In the genomic region with DNA sequence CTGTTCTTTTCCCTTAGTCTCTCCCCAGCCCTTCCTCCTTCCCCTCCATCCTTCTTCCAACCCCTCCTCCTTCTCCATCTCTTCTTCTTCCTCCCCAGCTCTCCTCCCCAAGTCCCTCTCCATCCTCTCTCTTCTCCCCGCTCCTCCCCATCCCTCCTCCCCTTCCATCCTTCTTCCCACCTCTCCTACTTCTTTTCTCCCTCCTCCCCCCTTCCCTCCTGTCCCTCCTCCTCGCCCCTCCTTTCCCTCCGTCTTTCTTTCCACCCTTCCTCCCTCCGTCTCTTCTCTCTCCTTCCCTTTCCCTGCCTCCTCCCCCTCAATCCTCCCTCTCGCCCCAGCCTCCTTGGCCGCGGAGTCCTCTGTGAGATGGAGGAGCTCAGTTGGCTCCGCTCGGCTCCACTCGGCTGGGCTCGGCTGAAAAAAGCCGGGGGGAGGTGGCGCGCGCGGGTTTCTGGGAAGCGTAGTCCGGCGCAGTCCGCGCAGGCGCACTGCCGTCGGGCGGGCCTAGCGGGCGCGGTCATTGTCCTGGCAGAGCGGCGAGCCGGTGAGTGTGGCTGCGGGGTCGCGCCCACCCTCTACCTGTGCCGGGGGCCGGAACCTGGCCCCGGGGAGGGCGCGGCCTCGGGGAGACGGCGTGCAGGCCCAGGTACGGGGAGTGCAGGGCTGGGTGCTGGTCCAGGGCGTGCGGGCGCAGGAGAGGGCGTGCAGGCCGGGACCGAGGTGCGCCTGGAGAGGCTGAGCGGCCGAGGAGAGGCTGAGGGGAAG, we compare ENCODE assay signal across 8 cellular contexts. TPM values are rescaled to one million over a fixed set of nuclear protein-coding genes. Genes with fewer than 3 reads are reported as not detected.
DNase-seq lines count a peak whose midpoint lies in the region; ATAC-seq and TF ChIP-seq lines count a peak whose summit lies in the region.

Gene ZNF71 (plus strand): TSS at position 520 of the 765 bp plus-strand sequence. CDS start 6,257 bp downstream, outside the sequence.

- TF ChIP-seq RAD21 in IMR-90 (IDR thresholded peaks at IDR 0.05; ENCODE audit: low read length), result no peak

- peak within 1 kb of the TSS; percentile 74 for H4K5ac ChIP-seq in IMR-90 (ENCODE audit: low read depth, low read length)

- CTCF ChIA-PET in Caco-2 (lab: Charles Lee), result no interaction called here
- CTCF ChIA-PET in IMR-90 (lab: Yijun Ruan, JAX), result interaction anchor here (1.0 kb wide), 1 partner anchor 9 kb away, joined by 3 read pairs; no protein-coding TSS in a partner anchor

- peaks cover 6% of the 10 kb centered on the region for H3K9me1 ChIP-seq in IMR-90 (ENCODE audit: insufficient read depth, low read length)

- peak within 1 kb of the TSS; percentile 88 for H3K9ac ChIP-seq in IMR-90 (ENCODE audit: low read depth, low read length)
- H3K9ac ChIP-seq in fibroblast of lung (ENCODE audit: insufficient read depth, low read length), result peak within 1 kb of the TSS; percentile 56

- no peaks in the 10 kb centered on the region for H3K36me3 Mint-ChIP-seq in Caco-2 (ENCODE audit: insufficient read depth, unreplicated experiment)
- H3K36me3 Mint-ChIP-seq in activated T-helper 1 cell treated with anti-CD3 and anti-CD28 coated beads, Interleukin-12 subunit alpha, Interleukin-12 subunit beta, Interleukin-2, Interleukin-4 antibody, amounts not matched to agents 30 ng/mL and 10 ng/mL and 1 ng/mL, durations not matched to agents 14 hours and 24 hours and 36 hours (ENCODE audit: low read depth), result peaks cover 14% of the 10 kb centered on the region
- H3K36me3 Mint-ChIP-seq in naive B cell, result peaks cover 0 to 14% of the 10 kb centered on the region in 2 donors

- no peaks in the 10 kb centered on the region for H3K36me3 ChIP-seq in Caco-2 (ENCODE audit: control insufficient read depth, insufficient read depth, low read length)
- peaks cover 14% of the 10 kb centered on the region for H3K36me3 ChIP-seq in IMR-90 (ENCODE audit: control insufficient read depth, insufficient read depth, low read length)
- no peaks in the 10 kb centered on the region for H3K36me3 ChIP-seq in Peyer's patch
- H3K36me3 ChIP-seq in fibroblast of lung (ENCODE audit: control insufficient read depth, insufficient read depth, low read length), result no peaks in the 10 kb centered on the region

- peak within 1 kb of the TSS; percentile 69 for H2BK5ac ChIP-seq in IMR-90 (ENCODE audit: low read depth, low read length, poor library complexity, severe bottlenecking)

- dilution Hi-C loops in IMR-90 (cut with HindIII; ENCODE audit: low sequenced_read_pairs, unreplicated experiment), result no loop called here

- peaks cover 6 to 20% of the 10 kb centered on the region in 2 experiments for H3K79me1 ChIP-seq in IMR-90 (ENCODE audit: low read depth in 1 of 2, low read length in 2 of 2)

- peak within 1 kb of the TSS; percentile 69; the same call in 1 of the 2 replicates for H3K56ac ChIP-seq in IMR-90 (ENCODE audit: extremely low read depth, insufficient read depth, low read length)

- H3K4me3 Mint-ChIP-seq in Caco-2 (ENCODE audit: unreplicated experiment), result peak within 1 kb of the TSS; percentile 72
- H3K4me3 Mint-ChIP-seq in activated T-helper 1 cell treated with anti-CD3 and anti-CD28 coated beads, Interleukin-12 subunit alpha, Interleukin-12 subunit beta, Interleukin-2, Interleukin-4 antibody, amounts not matched to agents 30 ng/mL and 10 ng/mL and 1 ng/mL, durations not matched to agents 14 hours and 24 hours and 36 hours, result peak within 1 kb of the TSS; percentile 92
- peak within 1 kb of the TSS; percentile 81 to 97 (median 92) for H3K4me3 Mint-ChIP-seq in naive B cell

- peak within 1 kb of the TSS; percentile 72; the same call in 1 of the 2 replicates for H3K18ac ChIP-seq in IMR-90 (ENCODE audit: low read depth, low read length)

- H3K27ac ChIP-seq in IMR-90 (ENCODE audit: insufficient read depth, low read length), result peak within 1 kb of the TSS; percentile 87
- H3K27ac ChIP-seq in Peyer's patch, result peak within 1 kb of the TSS; percentile 42 to 78 (median 72)
- peak within 1 kb of the TSS; percentile 22 for H3K27ac ChIP-seq in fibroblast of lung (ENCODE audit: insufficient read depth, low read length)

- H2BK20ac ChIP-seq in IMR-90 (ENCODE audit: low read depth, low read length), result no peak within 1 kb of the TSS

- H3K79me2 ChIP-seq in fibroblast of lung (ENCODE audit: control insufficient read depth, insufficient read depth, low read length), result peaks cover 15% of the 10 kb centered on the region

- TF ChIP-seq POLR2A in IMR-90 (IDR thresholded peaks at IDR 0.05; ENCODE audit: low read depth, low read length), result no peak
- no peak for TF ChIP-seq POLR2A in Peyer's patch (IDR thresholded peaks at IDR 0.05)

- peak within 1 kb of the TSS; percentile 98 for H2AFZ ChIP-seq in IMR-90 (replicated peaks; ENCODE audit: low read length, poor library complexity)
- peak within 1 kb of the TSS; percentile 96 for H2AFZ ChIP-seq in fibroblast of lung (ENCODE audit: low read length)

- H3K4me3 ChIP-seq in Caco-2 (ENCODE audit: low read depth, low read length) (peak within 1 kb of the TSS; percentile 59), IMR-90 (ENCODE audit: insufficient read depth, low read depth, low read length) (peak within 1 kb of the TSS; percentile 96), Peyer's patch (peak within 1 kb of the TSS; percentile 76 to 98 (median 92)), fibroblast of lung (replicated peaks in 1 of 4; ENCODE audit: control extremely low read depth in 1 of 4, insufficient read depth in 1 of 4, low read depth in 3 of 4, low read length in 4 of 4) (peak within 1 kb of the TSS; percentile 65 to 99 (median 96))

- H2AK9ac ChIP-seq in IMR-90 (replicated peaks; ENCODE audit: low read depth, low read length, poor library complexity), result peak within 1 kb of the TSS; percentile 98

- H3K4me1 Mint-ChIP-seq in Caco-2 (ENCODE audit: low read depth, unreplicated experiment), result no peaks in the 10 kb centered on the region
- peaks cover 14% of the 10 kb centered on the region for H3K4me1 Mint-ChIP-seq in activated T-helper 1 cell treated with anti-CD3 and anti-CD28 coated beads, Interleukin-12 subunit alpha, Interleukin-12 subunit beta, Interleukin-2, Interleukin-4 antibody, amounts not matched to agents 30 ng/mL and 10 ng/mL and 1 ng/mL, durations not matched to agents 14 hours and 24 hours and 36 hours (ENCODE audit: low read depth)
- peaks cover 27 to 37% (median 31%) of the 10 kb centered on the region in 3 donors for H3K4me1 Mint-ChIP-seq in naive B cell

- 4 to 100% methylated on average over 1 to 12 of the region's 52 CpGs for WGBS in IMR-90 (ENCODE audit: extremely low coverage in 2 of 2, insufficient read length in 1 of 2), 2 experiments

- H3K4me1 ChIP-seq in Caco-2 (no peaks in the 10 kb centered on the region), IMR-90 (ENCODE audit: control insufficient read depth, insufficient read depth, low read length) (peaks cover 2% of the 10 kb centered on the region; the same call in 1 of the 2 replicates), Peyer's patch (peaks cover 0 to 8% (median 2%) of the 10 kb centered on the region in 4 donors), fibroblast of lung (ENCODE audit: control insufficient read depth, extremely low read depth, insufficient read depth, low read length) (no peaks in the 10 kb centered on the region)

- no peak for TF ChIP-seq CTCF in Caco-2 (IDR thresholded peaks at IDR 0.05; ENCODE audit: insufficient read depth in 1 of 2, low read depth in 1 of 2, low read length in 1 of 2, severe bottlenecking in 1 of 2, unreplicated experiment in 1 of 2)
- TF ChIP-seq CTCF in IMR-90 (conservative IDR thresholded peaks at IDR 0.05; ENCODE audit: low read depth, low read length), result no peak
- TF ChIP-seq CTCF in Peyer's patch (IDR thresholded peaks at IDR 0.05), result no peak
- TF ChIP-seq CTCF in fibroblast of lung (conservative IDR thresholded peaks at IDR 0.05 in 1 of 2, IDR thresholded peaks at IDR 0.05 in 1 of 2; ENCODE audit: low read depth in 1 of 2, low read length in 2 of 2), result no peak

- H3K4me2 ChIP-seq in IMR-90 (ENCODE audit: low read depth, low read length) (peak within 1 kb of the TSS; percentile 89), fibroblast of lung (ENCODE audit: extremely low read depth, insufficient read depth, low read length) (peak within 1 kb of the TSS; percentile 97)

- peak within 1 kb of the TSS; percentile 69; the same call in 1 of the 2 replicates for H2BK120ac ChIP-seq in IMR-90 (ENCODE audit: low read depth, low read length)

- H3K27me3 Mint-ChIP-seq in Caco-2 (ENCODE audit: insufficient read depth, unreplicated experiment) (no peaks in the 10 kb centered on the region), naive B cell (peaks cover 0 to 6% (median 0%) of the 10 kb centered on the region in 3 donors)
- H3K27me3 Mint-ChIP-seq in activated T-helper 1 cell treated with anti-CD3 and anti-CD28 coated beads, Interleukin-12 subunit alpha, Interleukin-12 subunit beta, Interleukin-2, Interleukin-4 antibody, amounts not matched to agents 30 ng/mL and 10 ng/mL and 1 ng/mL, durations not matched to agents 14 hours and 24 hours and 36 hours (ENCODE audit: insufficient read depth), result no peaks in the 10 kb centered on the region

- POLR2A ChIA-PET in Caco-2 (lab: Charles Lee) (no interaction called here), IMR-90 (lab: Charles Lee; ENCODE audit: unreplicated experiment) (no interaction called here)

- H4K20me1 ChIP-seq in IMR-90 (ENCODE audit: insufficient read depth, low read length) (0 out of 2 replicates have a peak, but pooled peaks cover 6% of the 10 kb centered on the region), fibroblast of lung (ENCODE audit: control insufficient read depth, extremely low read depth, insufficient read depth, low read length) (no peaks in the 10 kb centered on the region)

- H3K23ac ChIP-seq in IMR-90 (ENCODE audit: low read depth, low read length), result peak within 1 kb of the TSS; percentile 93

- H4K91ac ChIP-seq in IMR-90 (ENCODE audit: insufficient read depth, low read depth, low read length), result peak within 1 kb of the TSS; percentile 89

- no peak within 1 kb of the TSS for H3K27ac Mint-ChIP-seq in Caco-2 (ENCODE audit: unreplicated experiment)
- peak within 1 kb of the TSS; percentile 59 for H3K27ac Mint-ChIP-seq in activated T-helper 1 cell treated with anti-CD3 and anti-CD28 coated beads, Interleukin-12 subunit alpha, Interleukin-12 subunit beta, Interleukin-2, Interleukin-4 antibody, amounts not matched to agents 30 ng/mL and 10 ng/mL and 1 ng/mL, durations not matched to agents 14 hours and 24 hours and 36 hours
- peak within 1 kb of the TSS; percentile 90 to 92 (median 92) for H3K27ac Mint-ChIP-seq in naive B cell

- BruUV-seq in Caco-2 (replicated peaks; lab: Mats Ljungman, UMichigan) (no TSS peak), IMR-90 (replicated peaks; lab: Mats Ljungman, UMichigan) (no TSS peak)

- peaks cover 55% of the 10 kb centered on the region for H3K9me3 Mint-ChIP-seq in Caco-2 (ENCODE audit: unreplicated experiment)
- H3K9me3 Mint-ChIP-seq in activated T-helper 1 cell treated with anti-CD3 and anti-CD28 coated beads, Interleukin-12 subunit alpha, Interleukin-12 subunit beta, Interleukin-2, Interleukin-4 antibody, amounts not matched to agents 30 ng/mL and 10 ng/mL and 1 ng/mL, durations not matched to agents 14 hours and 24 hours and 36 hours, result peaks cover 58% of the 10 kb centered on the region
- H3K9me3 Mint-ChIP-seq in naive B cell, result peaks cover 5 to 25% (median 11%) of the 10 kb centered on the region in 7 donors

- peak; percentile 72 to 81 for DNase-seq in Caco-2
- peak; percentile 78 for DNase-seq in IMR-90
- DNase-seq in Peyer's patch, result peak; percentile 80 to 94 (median 88)
- DNase-seq in activated T-helper 1 cell treated with anti-CD3 and anti-CD28 coated beads, Interleukin-12 subunit alpha, Interleukin-12 subunit beta, Interleukin-2, Interleukin-4 antibody, amounts not matched to agents 30 ng/mL and 10 ng/mL and 1 ng/mL, durations not matched to agents 14 hours and 24 hours and 36 hours (ENCODE audit: low spot score), result peak; percentile 82
- peak; percentile 82 to 86 for DNase-seq in fibroblast of lung (ENCODE audit: low read depth in 2 of 2)
- peak; percentile 80 for DNase-seq in naive B cell
- peak; percentile 75 to 81 for DNase-seq in stimulated activated CD8-positive, alpha-beta memory T cell treated with anti-CD3 and anti-CD28 coated beads, Interleukin-7, amount 100 ng/mL, for 48 hours (ENCODE audit: extremely low read depth in 1 of 2, low read depth in 1 of 2)

- peak within 1 kb of the TSS; percentile 98 for H2AK5ac ChIP-seq in IMR-90 (ENCODE audit: low read depth, low read length)

- peak within 1 kb of the TSS; percentile 89 to 90 for H4K8ac ChIP-seq in IMR-90 (ENCODE audit: low read depth in 2 of 2, low read length in 2 of 2)

- H3K14ac ChIP-seq in IMR-90 (replicated peaks; ENCODE audit: low read depth, low read length), result peak within 1 kb of the TSS; percentile 98

- intact Hi-C loops in Caco-2 (cut with micrococcal nuclease; ENCODE audit: unreplicated experiment), result loop anchor here (1.0 kb wide), 1 partner anchor 28 kb away; the partner anchor contains the start of gene ZNF470
- intact Hi-C loops in IMR-90 (cut with micrococcal nuclease), result loop anchor here (2.0 to 10.0 kb wide), 2 partner anchors 56 to 120 kb away; partner anchors contain the start of genes ZFP28 and ZNF667
- intact Hi-C loops in activated T-helper 1 cell treated with anti-CD3 and anti-CD28 coated beads, Interleukin-12 subunit alpha, Interleukin-12 subunit beta, Interleukin-2, Interleukin-4 antibody, amounts not matched to agents 30 ng/mL and 10 ng/mL and 1 ng/mL, durations not matched to agents 14 hours and 24 hours and 36 hours (cut with micrococcal nuclease), result loop anchor here (1.0 to 5.0 kb wide), 4 partner anchors 28 to 203 kb away; partner anchors contain the start of genes ZFP28, ZNF470, ZNF582 and ZNF583

- peak within 1 kb of the TSS; percentile 74 for H3K4ac ChIP-seq in IMR-90 (ENCODE audit: low read depth, low read length)

- peaks cover 9% of the 10 kb centered on the region; the same call in 1 of the 2 replicates for H3K9me3 ChIP-seq in Caco-2
- peaks cover 11% of the 10 kb centered on the region for H3K9me3 ChIP-seq in IMR-90 (ENCODE audit: control insufficient read depth, insufficient read depth, low read length)
- H3K9me3 ChIP-seq in Peyer's patch, result peaks cover 0 to 4% (median 0%) of the 10 kb centered on the region in 4 donors
- H3K9me3 ChIP-seq in fibroblast of lung (ENCODE audit: control insufficient read depth, insufficient read depth, low read depth, low read length), result no peaks in the 10 kb centered on the region

- ATAC-seq in GM21515 (IDR thresholded peaks at IDR 0.05; ENCODE audit: unreplicated experiment) (peak; percentile 95), IMR-90 (ENCODE audit: low read depth) (peak; percentile 98), naive B cell (ENCODE audit: low read depth in 2 of 2) (peak; percentile 96 to 97)

- H2BK15ac ChIP-seq in IMR-90 (ENCODE audit: low read depth, low read length), result no peak within 1 kb of the TSS; the same call in 2 of the 3 replicates

- no peaks in the 10 kb centered on the region for H3K27me3 ChIP-seq in Caco-2 (replicated peaks; ENCODE audit: control insufficient read depth, insufficient read depth, low read length)
- no peaks in the 10 kb centered on the region for H3K27me3 ChIP-seq in IMR-90 (ENCODE audit: control insufficient read depth, insufficient read depth, low read length)
- no peaks in the 10 kb centered on the region for H3K27me3 ChIP-seq in Peyer's patch
- H3K27me3 ChIP-seq in fibroblast of lung (ENCODE audit: control insufficient read depth, insufficient read depth, low read length), result no peaks in the 10 kb centered on the region

- in situ Hi-C loops in IMR-90 (cut with MboI; ENCODE audit: low sequenced_read_pairs), result no loop called here

RNA-seq across cellular contexts. Expression of gene ZNF71, which starts in this region (rescaled TPM):
- 1.1 and 1.5 TPM in 2 replicates for total RNA-seq in Caco-2 (2022)
- total RNA-seq in IMR-90 (2012; rRNA removed), result 7.5 and 9.3 TPM in 2 replicates
- 7.9 and 8.1 TPM in 2 replicates for polyA plus RNA-seq in IMR-90 (2012; rRNA removed)
- 3.3 and 9.2 TPM in 2 replicates for polyA plus RNA-seq in IMR-90 (2012; cell fraction: cytosol; rRNA removed)
- polyA plus RNA-seq in IMR-90 (2012; cell fraction: nucleus; rRNA removed; ENCODE audit: low replicate concordance), result 5.9 and 8.4 TPM in 2 replicates
- 1 to 10 TPM; 3.0 to 7.5 (median 6.8) TPM for total RNA-seq in Peyer's patch
- 5.1 and 5.9 TPM in 2 replicates for total RNA-seq in activated T-helper 1 cell treated with anti-CD3 and anti-CD28 coated beads, Interleukin-12 subunit alpha, Interleukin-12 subunit beta, Interleukin-2, Interleukin-4 antibody, amounts not matched to agents 30 ng/mL and 10 ng/mL and 1 ng/mL, durations not matched to agents 14 hours and 24 hours and 36 hours
- total RNA-seq in fibroblast of lung, result 7.7 and 9.2 TPM in 2 replicates
- 4.3 and 4.5 TPM in 2 replicates for polyA plus RNA-seq in fibroblast of lung
- 4.4 and 5.2 TPM in 2 replicates for polyA plus RNA-seq in fibroblast of lung (2012)
- 6.0 and 9.2 TPM in 2 replicates for polyA minus RNA-seq in fibroblast of lung (ENCODE audit: low replicate concordance)
- polyA plus RNA-seq in naive B cell (ENCODE audit: low read depth in 6 of 6), result 10 to 100 TPM in 3 of 6 donors, 1 to 10 TPM in 3; 7.9 to 20.5 (median 10.4) TPM

Comparison
In these comparisons a context has a peak if more than half of its experiments do, and no peak if none do; other contexts are left out.
1. Peak in every context shown above with its lines: DNase-seq, ATAC-seq, H3K4me3 ChIP-seq and H3K27ac ChIP-seq.
2. H3K27ac ChIP-seq: peak in every context shown above with its lines; median percentile 87 in IMR-90; 72 in Peyer's patch; 22 in fibroblast of lung.